ENCODE assay signal across 14 cellular contexts in genomic region chr4:993111-994029, GRCh38. TPM values are rescaled to one million over a fixed set of nuclear protein-coding genes. Genes with fewer than 3 reads are reported as not detected.
DNase-seq lines count a peak whose midpoint lies in the region; ATAC-seq and TF ChIP-seq lines count a peak whose summit lies in the region.
"Had no signal": no experiment of that assay in that cellular context is flagged by ENCODE, and none has a peak within 500 bp of the region (broad histone marks: within the 10 kb centered on the region; RNA-seq: fewer than 3 reads in every experiment).

Gene SLC26A1 (minus strand): TSS chr4:993404. CDS start chr4:991703, 1,701 bp downstream.

- H3K4me1 Mint-ChIP-seq in neural crest cell = peaks cover 4% of the 10 kb centered on the region
- H3K4me1 Mint-ChIP-seq in activated T-helper 2 cell treated with anti-CD3 and anti-CD28 coated beads, Interferon-gamma antibody, Interleukin-2, Interleukin-4, amounts not matched to agents 10 μg/mL and 5 μg/mL and 100 μg/mL, durations not matched to agents 14 hours and 24 hours and 36 hours (ENCODE audit: low read depth) = no peaks in the 10 kb centered on the region

- H3K36me3 ChIP-seq in esophagus squamous epithelium = peaks cover 0 to 35% (median 0%) of the 10 kb centered on the region in 3 donors

- DNase-seq in ACHN = peak; percentile 58
- DNase-seq in HuH-7 (ENCODE audit: low spot score) = peak; percentile 88
- no peak for DNase-seq in esophagus squamous epithelium (lab: John Stamatoyannopoulos, UW)
- DNase-seq in neural crest cell (ENCODE audit: low read depth, low spot score) = no peak
- DNase-seq in activated T-helper 2 cell treated with anti-CD3 and anti-CD28 coated beads, Interferon-gamma antibody, Interleukin-2, Interleukin-4, amounts not matched to agents 10 μg/mL and 5 μg/mL and 100 μg/mL, durations not matched to agents 14 hours and 24 hours and 36 hours (ENCODE audit: low spot score) = no peak
- DNase-seq in NCI-H345 treated with DMSO at 0.1 percent for 48 hours (lab: John Stamatoyannopoulos, UW; ENCODE audit: unreplicated experiment) = no peak
- DNase-seq: activated CD4-positive, alpha-beta T cell treated with anti-CD3 and anti-CD28 coated beads, Interleukin-2, amount 10 ng/mL, durations not matched to agents 7 days and 5 days; activated naive CD4-positive, alpha-beta T cell treated with anti-CD3 and anti-CD28 coated beads for 36 hours; NCI-H1048; NCI-H69; SW 1271 had no signal

- intact Hi-C loops in esophagus squamous epithelium (cut with DNase I) = no loop called here
- intact Hi-C loops in activated T-helper 2 cell treated with anti-CD3 and anti-CD28 coated beads, Interferon-gamma antibody, Interleukin-2, Interleukin-4, amounts not matched to agents 10 μg/mL and 5 μg/mL and 100 μg/mL, durations not matched to agents 14 hours and 24 hours and 36 hours (cut with micrococcal nuclease) = no loop called here

- no peak for TF ChIP-seq CTCF in esophagus squamous epithelium (IDR thresholded peaks at IDR 0.05)
- no peak for TF ChIP-seq CTCF in neural crest cell (conservative IDR thresholded peaks at IDR 0.05)

- in situ Hi-C loops in ACHN (cut with HindIII; ENCODE audit: low pct_ligation_motif_present, low pct_unique_long_range_greater_than_20kb, low sequenced_read_pairs) = no loop called here

- TF ChIP-seq POLR2A in esophagus squamous epithelium (IDR thresholded peaks at IDR 0.05) = no peak

- H3K4me1 ChIP-seq in esophagus squamous epithelium = peaks cover 16 to 42% (median 17%) of the 10 kb centered on the region in 3 donors

- H3K4me3 Mint-ChIP-seq in neural crest cell = peak within 1 kb of the TSS; percentile 31
- H3K4me3 Mint-ChIP-seq in activated T-helper 2 cell treated with anti-CD3 and anti-CD28 coated beads, Interferon-gamma antibody, Interleukin-2, Interleukin-4, amounts not matched to agents 10 μg/mL and 5 μg/mL and 100 μg/mL, durations not matched to agents 14 hours and 24 hours and 36 hours (ENCODE audit: low read depth) = no peak within 1 kb of the TSS
- H3K4me3 Mint-ChIP-seq: activated CD4-positive, alpha-beta T cell treated with anti-CD3 and anti-CD28 coated beads, Interleukin-2, amount 10 ng/mL, durations not matched to agents 7 days and 5 days; activated naive CD4-positive, alpha-beta T cell treated with anti-CD3 and anti-CD28 coated beads for 36 hours; central memory CD8-positive, alpha-beta T cell had no signal

- H3K27ac ChIP-seq in esophagus squamous epithelium = peak within 1 kb of the TSS; percentile 30 to 65 (median 60)

- 85% methylated on average over 4 of the region's 37 CpGs; no CpG with 5 or more reads in 1 of the 2 donors for WGBS in esophagus squamous epithelium, 2 donors

- H3K27me3 Mint-ChIP-seq in neural crest cell (ENCODE audit: low read depth) = peaks cover 21% of the 10 kb centered on the region
- H3K27me3 Mint-ChIP-seq in activated T-helper 2 cell treated with anti-CD3 and anti-CD28 coated beads, Interferon-gamma antibody, Interleukin-2, Interleukin-4, amounts not matched to agents 10 μg/mL and 5 μg/mL and 100 μg/mL, durations not matched to agents 14 hours and 24 hours and 36 hours (ENCODE audit: low read depth) = peaks cover 15% of the 10 kb centered on the region

- H3K4me3 ChIP-seq in esophagus squamous epithelium = peak within 1 kb of the TSS; percentile 4 to 51 (median 28)

- peaks cover 0 to 30% (median 8%) of the 10 kb centered on the region in 4 donors for H3K27me3 ChIP-seq in esophagus squamous epithelium

- no peak within 1 kb of the TSS for H3K27ac Mint-ChIP-seq in neural crest cell (ENCODE audit: unreplicated experiment)
- H3K27ac Mint-ChIP-seq in activated T-helper 2 cell treated with anti-CD3 and anti-CD28 coated beads, Interferon-gamma antibody, Interleukin-2, Interleukin-4, amounts not matched to agents 10 μg/mL and 5 μg/mL and 100 μg/mL, durations not matched to agents 14 hours and 24 hours and 36 hours = no peak within 1 kb of the TSS
- H3K27ac Mint-ChIP-seq: activated CD4-positive, alpha-beta T cell treated with anti-CD3 and anti-CD28 coated beads, Interleukin-2, amount 10 ng/mL, durations not matched to agents 7 days and 5 days; activated naive CD4-positive, alpha-beta T cell treated with anti-CD3 and anti-CD28 coated beads for 36 hours had no signal

- no peaks in the 10 kb centered on the region for H3K9me3 ChIP-seq in esophagus squamous epithelium

- H3K9me3 Mint-ChIP-seq in neural crest cell = no peaks in the 10 kb centered on the region
- H3K9me3 Mint-ChIP-seq in activated T-helper 2 cell treated with anti-CD3 and anti-CD28 coated beads, Interferon-gamma antibody, Interleukin-2, Interleukin-4, amounts not matched to agents 10 μg/mL and 5 μg/mL and 100 μg/mL, durations not matched to agents 14 hours and 24 hours and 36 hours = no peaks in the 10 kb centered on the region
- H3K9me3 Mint-ChIP-seq: activated CD4-positive, alpha-beta T cell treated with anti-CD3 and anti-CD28 coated beads, Interleukin-2, amount 10 ng/mL, durations not matched to agents 7 days and 5 days; activated naive CD4-positive, alpha-beta T cell treated with anti-CD3 and anti-CD28 coated beads for 36 hours; central memory CD8-positive, alpha-beta T cell had no signal

- ATAC-seq in GM18520 (IDR thresholded peaks at IDR 0.05; ENCODE audit: unreplicated experiment) = no peak
- ATAC-seq in HG03520 (IDR thresholded peaks at IDR 0.05; ENCODE audit: unreplicated experiment) = no peak

- no peaks in the 10 kb centered on the region for H3K36me3 Mint-ChIP-seq in neural crest cell (ENCODE audit: low read depth)
- no peaks in the 10 kb centered on the region for H3K36me3 Mint-ChIP-seq in activated T-helper 2 cell treated with anti-CD3 and anti-CD28 coated beads, Interferon-gamma antibody, Interleukin-2, Interleukin-4, amounts not matched to agents 10 μg/mL and 5 μg/mL and 100 μg/mL, durations not matched to agents 14 hours and 24 hours and 36 hours (ENCODE audit: low read depth)

RNA-seq across cellular contexts. Expression of gene SLC26A1, which starts in this region (rescaled TPM):
- total RNA-seq in esophagus squamous epithelium = not detected
- total RNA-seq in neural crest cell = 0.27 and 0.84 TPM in 2 replicates
- 0.23 TPM in 1 of 2 replicates, not detected in the other for total RNA-seq in activated T-helper 2 cell treated with anti-CD3 and anti-CD28 coated beads, Interferon-gamma antibody, Interleukin-2, Interleukin-4, amounts not matched to agents 10 μg/mL and 5 μg/mL and 100 μg/mL, durations not matched to agents 14 hours and 24 hours and 36 hours
- total RNA-seq: activated naive CD4-positive, alpha-beta T cell treated with anti-CD3 and anti-CD28 coated beads for 36 hours had no signal

Comparison
In these comparisons a context has a peak if more than half of its experiments do, and no peak if none do; other contexts are left out.
1. DNase-seq: peak in ACHN (single experiment) and HuH-7 (single experiment); none in esophagus squamous epithelium (single experiment), neural crest cell (single experiment), activated T-helper 2 cell treated with anti-CD3 and anti-CD28 coated beads, Interferon-gamma antibody, Interleukin-2, Interleukin-4, amounts not matched to agents 10 μg/mL and 5 μg/mL and 100 μg/mL, durations not matched to agents 14 hours and 24 hours and 36 hours (single experiment) and NCI-H345 treated with DMSO at 0.1 percent for 48 hours (single experiment).